14 cellular contexts compared by ENCODE assay signal in the genomic region with DNA sequence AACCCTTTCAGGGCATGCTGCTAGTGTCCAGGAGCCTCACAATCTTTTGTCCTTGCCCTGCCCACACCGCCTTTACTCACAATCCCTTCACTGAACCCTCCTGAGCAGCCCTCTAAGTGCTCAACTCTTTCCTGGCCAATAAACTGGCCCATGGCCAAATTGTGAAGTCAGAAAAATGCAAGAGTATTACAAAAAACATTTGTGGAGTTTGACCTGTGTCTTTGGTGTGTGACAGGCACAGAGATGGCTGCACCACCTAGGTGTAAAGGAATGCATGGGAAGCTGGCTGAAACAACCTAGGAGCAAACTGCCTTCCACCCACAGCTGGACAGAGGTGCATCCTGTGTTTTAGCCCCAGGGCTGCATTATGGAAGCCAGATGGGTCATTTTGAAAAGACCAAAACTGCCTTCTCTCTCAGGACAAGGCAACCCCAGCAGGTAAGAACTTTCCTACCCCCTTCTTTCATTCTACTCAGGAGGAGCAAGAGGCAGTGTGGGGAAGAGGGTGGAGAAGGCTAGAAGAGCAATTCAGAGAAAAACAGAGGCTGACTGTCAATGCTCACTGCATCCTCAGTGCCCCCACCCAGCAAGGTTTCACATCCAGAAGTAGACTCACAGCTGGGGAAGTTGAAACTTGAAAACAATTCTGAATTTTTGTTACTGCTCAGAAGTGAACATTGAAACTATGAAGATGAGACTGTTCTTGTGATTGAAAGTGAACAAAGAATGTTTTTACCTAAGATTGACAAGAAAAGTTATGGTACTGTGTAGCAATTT.
DNase-seq lines count a peak whose midpoint lies in the region; ATAC-seq and TF ChIP-seq lines count a peak whose summit lies in the region.
"Had no signal": no experiment of that assay in that cellular context is flagged by ENCODE, and none has a peak within 500 bp of the region (broad histone marks: within the 10 kb centered on the region; RNA-seq: fewer than 3 reads in every experiment).

No MANE protein-coding gene starts in this region.

- no peak overlapping the region for H3K27ac Mint-ChIP-seq in MCF 10A (ENCODE audit: low read depth, unreplicated experiment)
- no peak overlapping the region for H3K27ac Mint-ChIP-seq in stimulated activated naive B cell treated with anti-CD40 and anti-IgM and Interleukin-4, amounts not matched to agents 10 μg/mL and 1 μg/mL and 100 μg/mL, for 72 hours
- no peak overlapping the region for H3K27ac Mint-ChIP-seq in effector memory CD8-positive, alpha-beta T cell

- CTCF ChIA-PET in MCF 10A (lab: Yijun Ruan, JAX) (no interaction called here), mammary epithelial cell (lab: Charles Lee; ENCODE audit: low non-redundant PET) (no interaction called here)

- TF ChIP-seq CTCF in MCF 10A (IDR thresholded peaks at IDR 0.05; ENCODE audit: unreplicated experiment) = no peak
- no peak for TF ChIP-seq CTCF in mammary epithelial cell (conservative IDR thresholded peaks at IDR 0.05 in 1 of 2, IDR thresholded peaks at IDR 0.05 in 1 of 2; ENCODE audit: extremely low read depth in 1 of 2, insufficient read depth in 1 of 2, low read depth in 1 of 2, low read length in 2 of 2)

- no peaks in the 10 kb centered on the region for H3K36me3 ChIP-seq in mammary epithelial cell (ENCODE audit: insufficient read depth, low read length)
- H3K36me3 ChIP-seq: colonic mucosa, vagina had no signal

- 15% methylated on average over 1 of the region's 1 CpG for WGBS in mammary epithelial cell (ENCODE audit: low coverage, missing lambda C conversion rate)

- H3K79me2 ChIP-seq in mammary epithelial cell (ENCODE audit: insufficient read depth, low read length) = no peaks in the 10 kb centered on the region

- peaks cover 66% of the 10 kb centered on the region for H3K27me3 Mint-ChIP-seq in MCF 10A (ENCODE audit: insufficient read depth, unreplicated experiment)
- peaks cover 0 to 8% of the 10 kb centered on the region in 2 donors for H3K27me3 Mint-ChIP-seq in stimulated activated naive B cell treated with anti-CD40 and anti-IgM and Interleukin-4, amounts not matched to agents 10 μg/mL and 1 μg/mL and 100 μg/mL, for 72 hours
- H3K27me3 Mint-ChIP-seq in effector memory CD8-positive, alpha-beta T cell = peaks cover 20 to 37% of the 10 kb centered on the region in 2 donors

- intact Hi-C loops in MCF 10A (cut with micrococcal nuclease) = no loop called here
- intact Hi-C loops in mammary epithelial cell (cut with micrococcal nuclease) = no loop called here

- no peaks in the 10 kb centered on the region for H4K20me1 ChIP-seq in mammary epithelial cell (ENCODE audit: insufficient read depth, low read length)

- H3K9ac ChIP-seq in mammary epithelial cell (ENCODE audit: insufficient read depth, low read length) = no peak overlapping the region

- H3K4me2 ChIP-seq in mammary epithelial cell (ENCODE audit: insufficient read depth, low read depth, low read length) = no peak overlapping the region

- dilution Hi-C loops in mammary epithelial cell (cut with HindIII; ENCODE audit: low sequenced_read_pairs) = no loop called here

- ATAC-seq in HG02588 (IDR thresholded peaks at IDR 0.05; ENCODE audit: unreplicated experiment) = peak; percentile 57
- ATAC-seq in HG03378 (IDR thresholded peaks at IDR 0.05; ENCODE audit: unreplicated experiment) = peak; percentile 63
- ATAC-seq in stimulated activated naive B cell treated with anti-CD40 and anti-IgM and Interleukin-4, amounts not matched to agents 10 μg/mL and 1 μg/mL and 100 μg/mL, for 72 hours (replicated peaks) = peak; percentile 38 to 54
- ATAC-seq in effector memory CD8-positive, alpha-beta T cell (replicated peaks) = no peak

- H3K4me1 ChIP-seq in mammary epithelial cell (ENCODE audit: insufficient read depth, low read length) = peaks cover 10% of the 10 kb centered on the region
- H3K4me1 ChIP-seq: colonic mucosa, vagina had no signal

- no peaks in the 10 kb centered on the region for H3K9me3 ChIP-seq in mammary epithelial cell (replicated peaks; ENCODE audit: insufficient read depth, low read length)
- H3K9me3 ChIP-seq: colonic mucosa, vagina had no signal

- no TSS peak for BruUV-seq in MCF 10A (replicated peaks; lab: Mats Ljungman, UMichigan)
- no TSS peak for BruUV-seq in mammary epithelial cell (replicated peaks; lab: Mats Ljungman, UMichigan)

- DNase-seq in MCF 10A (ENCODE audit: unreplicated experiment) (peak; percentile 4), mammary epithelial cell (no peak), NCI-H2227 treated with DMSO at 0.1 percent for 48 hours (lab: John Stamatoyannopoulos, UW) (no peak), T1000 (lab: John Stamatoyannopoulos, UW) (no peak)
- no peak for DNase-seq in stimulated activated naive B cell treated with anti-CD40 and anti-IgM and Interleukin-4, amounts not matched to agents 10 μg/mL and 1 μg/mL and 100 μg/mL, for 72 hours
- DNase-seq in effector memory CD8-positive, alpha-beta T cell = no peak
- DNase-seq: ACHN, colonic mucosa, GDM1, NCI-H1092, retina had no signal

- H3K4me3 Mint-ChIP-seq in MCF 10A (ENCODE audit: unreplicated experiment) = no peak overlapping the region
- H3K4me3 Mint-ChIP-seq in stimulated activated naive B cell treated with anti-CD40 and anti-IgM and Interleukin-4, amounts not matched to agents 10 μg/mL and 1 μg/mL and 100 μg/mL, for 72 hours = no peak overlapping the region
- H3K4me3 Mint-ChIP-seq in effector memory CD8-positive, alpha-beta T cell = no peak overlapping the region

- no peaks in the 10 kb centered on the region for H3K36me3 Mint-ChIP-seq in MCF 10A (ENCODE audit: insufficient read depth, unreplicated experiment)
- no peaks in the 10 kb centered on the region for H3K36me3 Mint-ChIP-seq in stimulated activated naive B cell treated with anti-CD40 and anti-IgM and Interleukin-4, amounts not matched to agents 10 μg/mL and 1 μg/mL and 100 μg/mL, for 72 hours
- no peaks in the 10 kb centered on the region for H3K36me3 Mint-ChIP-seq in effector memory CD8-positive, alpha-beta T cell (ENCODE audit: insufficient read depth)

- peaks cover 23% of the 10 kb centered on the region for H3K27me3 ChIP-seq in mammary epithelial cell (ENCODE audit: insufficient read depth, low read length)
- H3K27me3 ChIP-seq: colonic mucosa, vagina had no signal

- POLR2A ChIA-PET in MCF 10A (lab: Yijun Ruan, JAX) = no interaction called here

- H3K4me1 Mint-ChIP-seq in MCF 10A (ENCODE audit: insufficient read depth, unreplicated experiment) = no peaks in the 10 kb centered on the region
- peaks cover 25 to 31% of the 10 kb centered on the region in 2 donors for H3K4me1 Mint-ChIP-seq in stimulated activated naive B cell treated with anti-CD40 and anti-IgM and Interleukin-4, amounts not matched to agents 10 μg/mL and 1 μg/mL and 100 μg/mL, for 72 hours
- no peaks in the 10 kb centered on the region for H3K4me1 Mint-ChIP-seq in effector memory CD8-positive, alpha-beta T cell (ENCODE audit: low read depth in 2 of 2)

- in situ Hi-C loops in mammary epithelial cell (cut with MboI; ENCODE audit: low sequenced_read_pairs in 2 of 2) = no loop called here

- H2AFZ ChIP-seq in mammary epithelial cell (ENCODE audit: low read depth, low read length) = no peak overlapping the region

- H3K9me3 Mint-ChIP-seq in MCF 10A (ENCODE audit: unreplicated experiment) = no peaks in the 10 kb centered on the region
- H3K9me3 Mint-ChIP-seq in stimulated activated naive B cell treated with anti-CD40 and anti-IgM and Interleukin-4, amounts not matched to agents 10 μg/mL and 1 μg/mL and 100 μg/mL, for 72 hours = peaks cover 0 to 8% of the 10 kb centered on the region in 2 donors
- peaks cover 0 to 6% of the 10 kb centered on the region in 2 donors for H3K9me3 Mint-ChIP-seq in effector memory CD8-positive, alpha-beta T cell

- no peak overlapping the region for H3K4me3 ChIP-seq in mammary epithelial cell (replicated peaks in 1 of 3; ENCODE audit: insufficient read depth in 1 of 3, low read depth in 2 of 3, low read length in 3 of 3)
- H3K4me3 ChIP-seq: colonic mucosa, vagina had no signal

- no peak overlapping the region for H3K27ac ChIP-seq in mammary epithelial cell (ENCODE audit: insufficient read depth, low read depth, low read length)
- H3K27ac ChIP-seq: colonic mucosa, vagina had no signal
